ENCODE assay signal across 8 cellular contexts in the genomic region with DNA sequence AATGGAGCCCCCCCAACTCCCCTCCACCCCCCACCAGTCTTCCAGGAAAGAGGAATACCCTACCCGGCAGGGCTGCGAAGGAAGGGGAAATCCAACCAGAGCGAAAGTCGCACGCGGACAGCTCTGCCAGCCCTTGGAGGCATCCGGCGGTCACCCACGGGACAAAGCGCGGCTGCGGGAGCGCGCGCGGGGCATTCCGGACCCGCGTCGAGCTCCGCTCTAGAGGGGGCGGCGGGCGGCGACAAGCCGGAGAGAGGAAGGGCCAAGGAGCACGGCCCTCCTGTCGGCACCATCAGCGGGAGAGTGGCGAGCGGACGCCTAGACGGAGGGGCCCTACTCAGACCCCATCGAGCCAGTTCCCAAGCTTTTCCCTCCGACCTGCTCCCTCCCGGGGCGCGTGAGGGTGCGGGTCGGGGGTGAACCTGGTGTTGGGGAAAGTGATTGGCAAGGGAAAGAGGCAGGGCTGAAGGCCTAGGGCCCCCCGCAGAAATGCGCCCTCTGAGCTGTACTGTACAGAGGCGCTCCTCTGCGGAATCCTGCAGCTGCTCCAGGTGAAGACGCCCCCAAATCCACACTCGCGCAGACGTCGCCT. TPM values are rescaled to one million over a fixed set of nuclear protein-coding genes. Genes with fewer than 3 reads are reported as not detected.
DNase-seq lines count a peak whose midpoint lies in the region; ATAC-seq and TF ChIP-seq lines count a peak whose summit lies in the region.

No MANE protein-coding gene starts in this region.

- peak overlapping the region; percentile 9 for H2AFZ ChIP-seq in ACC112 (ENCODE audit: low read length, unreplicated experiment)

- H3K36me3 Mint-ChIP-seq in brain: no peaks in the 10 kb centered on the region

- no peak for ATAC-seq in thoracic aorta (ENCODE audit: insufficient number of reproducible peaks, low FRiP score, low read depth)

- peaks cover 29% of the 10 kb centered on the region for H3K4me1 ChIP-seq in ACC112 (ENCODE audit: control insufficient read depth, insufficient read depth, low read length, unreplicated experiment)
- peaks cover 12 to 78% (median 63%) of the 10 kb centered on the region in 4 donors for H3K4me1 ChIP-seq in liver (ENCODE audit: control insufficient read depth in 4 of 4, insufficient read depth in 4 of 4, low read length in 3 of 4)
- peaks cover 35 to 59% of the 10 kb centered on the region in 2 donors for H3K4me1 ChIP-seq in thoracic aorta (ENCODE audit: control insufficient read depth in 1 of 2, low read depth in 2 of 2)

- DNase-seq in GM19238 (ENCODE audit: insufficient read length, low spot score) (peak; percentile 35), HL-60 (ENCODE audit: low read depth in 1 of 2, low spot score in 1 of 2) (no peak), thoracic aorta (ENCODE audit: low spot score) (no peak), SW 1271 (lab: John Stamatoyannopoulos, UW) (no peak), NCI-H2196 treated with DMSO at 0.1 percent for 48 hours (lab: John Stamatoyannopoulos, UW; ENCODE audit: unreplicated experiment) (no peak)

- no peak for TF ChIP-seq CTCF in HL-60 (IDR thresholded peaks at IDR 0.05; ENCODE audit: insufficient read depth, low read length)
- no peak for TF ChIP-seq CTCF in brain (conservative IDR thresholded peaks at IDR 0.05)
- no peak for TF ChIP-seq CTCF in liver (IDR thresholded peaks at IDR 0.05; ENCODE audit: low read depth, low read length, missing input control)
- TF ChIP-seq CTCF in thoracic aorta (IDR thresholded peaks at IDR 0.05): no peak

- H3K4me1 Mint-ChIP-seq in brain: peaks cover 54% of the 10 kb centered on the region

- no peak overlapping the region for H3K9ac ChIP-seq in liver (ENCODE audit: low read depth in 1 of 2, low read length in 2 of 2)

- H3K4me3 Mint-ChIP-seq in brain: peak overlapping the region; percentile 67 to 84 (median 74)

- peaks cover 26% of the 10 kb centered on the region for H3K27me3 ChIP-seq in ACC112 (ENCODE audit: insufficient read depth, low read length)
- peaks cover 15% of the 10 kb centered on the region for H3K27me3 ChIP-seq in HL-60 (ENCODE audit: insufficient read depth, poor library complexity, severe bottlenecking)
- no peaks in the 10 kb centered on the region for H3K27me3 ChIP-seq in liver (ENCODE audit: control insufficient read depth in 4 of 4, insufficient read depth in 4 of 4, low read length in 3 of 4)
- H3K27me3 ChIP-seq in thoracic aorta (replicated peaks; ENCODE audit: insufficient read depth): no peaks in the 10 kb centered on the region

- H3K27ac ChIP-seq in ACC112 (ENCODE audit: low read depth, low read length) (no peak overlapping the region), HL-60 (replicated peaks) (no peak overlapping the region), liver (ENCODE audit: low read depth in 1 of 2, low read length in 2 of 2) (peak overlapping the region; percentile 68 to 76), thoracic aorta (peak overlapping the region in 1 of 2 donors; percentile 63)

- H3K27me3 Mint-ChIP-seq in brain: peaks cover 84% of the 10 kb centered on the region

- H3K9me3 ChIP-seq in liver (ENCODE audit: control insufficient read depth in 4 of 4, low read length in 3 of 4): no peaks in the 10 kb centered on the region
- no peaks in the 10 kb centered on the region for H3K9me3 ChIP-seq in thoracic aorta

- H3K27ac Mint-ChIP-seq in brain: no peak overlapping the region

- WGBS in liver: 2% methylated on average over 49 of the region's 49 CpGs

- H3K4me3 ChIP-seq in ACC112 (ENCODE audit: low read depth, low read length) (peak overlapping the region; percentile 66), HL-60 (replicated peaks; ENCODE audit: insufficient read depth, low read length) (peak overlapping the region; percentile 44), liver (ENCODE audit: low read depth in 1 of 3, low read length in 3 of 3) (peak overlapping the region; percentile 31 to 79 (median 72)), thoracic aorta (peak overlapping the region; percentile 88)

- no peaks in the 10 kb centered on the region for H3K36me3 ChIP-seq in ACC112 (ENCODE audit: insufficient read depth, low read length)
- H3K36me3 ChIP-seq in liver (ENCODE audit: control insufficient read depth in 4 of 4, insufficient read depth in 3 of 4, low read depth in 1 of 4, low read length in 3 of 4): no peaks in the 10 kb centered on the region
- no peaks in the 10 kb centered on the region for H3K36me3 ChIP-seq in thoracic aorta

- H3K9me3 Mint-ChIP-seq in brain: peaks cover 0 to 3% (median 0%) of the 10 kb centered on the region in 5 experiments

- no peak for TF ChIP-seq RAD21 in liver (IDR thresholded peaks at IDR 0.05)

- H3K79me2 ChIP-seq in ACC112 (ENCODE audit: control insufficient read depth, insufficient read depth, low read length, unreplicated experiment): no peaks in the 10 kb centered on the region

TF ChIP-seq in liver, 16 proteins besides CTCF, POLR2A, EP300 and RAD21:
- no peak for TF ChIP-seq HNF4A (conservative IDR thresholded peaks at IDR 0.05)
- no peak for TF ChIP-seq SP1 (IDR thresholded peaks at IDR 0.05)
- TF ChIP-seq TAF1 (conservative IDR thresholded peaks at IDR 0.05): no peak
- TF ChIP-seq, protein P1, sequence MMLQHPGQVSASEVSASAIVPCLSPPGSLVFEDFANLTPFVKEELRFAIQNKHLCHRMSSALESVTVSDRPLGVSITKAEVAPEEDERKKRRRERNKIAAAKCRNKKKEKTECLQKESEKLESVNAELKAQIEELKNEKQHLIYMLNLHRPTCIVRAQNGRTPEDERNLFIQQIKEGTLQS (IDR thresholded peaks at IDR 0.05): no peak

RNA-seq across cellular contexts. Expression of a gene that starts 0.4 kb away (rescaled TPM):
- 3.4 TPM for polyA plus RNA-seq in brain (ENCODE audit: insufficient read depth, low read depth, low replicate concordance)
- total RNA-seq in liver: 10 to 100 TPM in 1 of 2 donors, 1 to 10 TPM in 1; 5.8 to 10.0 TPM
- polyA plus RNA-seq in liver: 1 to 10 TPM; 4.8 to 5.2 TPM
- 10 to 100 TPM; 21.7 to 22.8 TPM for total RNA-seq in thoracic aorta

RNA-seq across cellular contexts. Expression of a gene that starts 36.6 kb away (rescaled TPM):
- 0.59 TPM for polyA plus RNA-seq in brain (ENCODE audit: insufficient read depth, low read depth, low replicate concordance)
- total RNA-seq in liver: 1 to 10 TPM; 2.0 to 3.9 TPM
- 1 to 10 TPM in 1 of 2 donors, under 1 TPM in 1; 0.81 to 1.1 TPM for polyA plus RNA-seq in liver
- 10 to 100 TPM in 1 of 2 donors, 1 to 10 TPM in 1; 5.8 to 16.1 TPM for total RNA-seq in thoracic aorta

Comparison
In these comparisons a context has a peak if more than half of its experiments do, and no peak if none do; other contexts are left out.
1. H3K27ac ChIP-seq: peak in liver (2 of 2); none in ACC112 (single experiment) and HL-60 (single experiment).
2. Peak in every context shown above with its lines, with median percentiles within 50 percentile points of each other: H3K4me3 ChIP-seq.